Comparison of ENCODE assay signal across 9 cellular contexts in the genomic region with DNA sequence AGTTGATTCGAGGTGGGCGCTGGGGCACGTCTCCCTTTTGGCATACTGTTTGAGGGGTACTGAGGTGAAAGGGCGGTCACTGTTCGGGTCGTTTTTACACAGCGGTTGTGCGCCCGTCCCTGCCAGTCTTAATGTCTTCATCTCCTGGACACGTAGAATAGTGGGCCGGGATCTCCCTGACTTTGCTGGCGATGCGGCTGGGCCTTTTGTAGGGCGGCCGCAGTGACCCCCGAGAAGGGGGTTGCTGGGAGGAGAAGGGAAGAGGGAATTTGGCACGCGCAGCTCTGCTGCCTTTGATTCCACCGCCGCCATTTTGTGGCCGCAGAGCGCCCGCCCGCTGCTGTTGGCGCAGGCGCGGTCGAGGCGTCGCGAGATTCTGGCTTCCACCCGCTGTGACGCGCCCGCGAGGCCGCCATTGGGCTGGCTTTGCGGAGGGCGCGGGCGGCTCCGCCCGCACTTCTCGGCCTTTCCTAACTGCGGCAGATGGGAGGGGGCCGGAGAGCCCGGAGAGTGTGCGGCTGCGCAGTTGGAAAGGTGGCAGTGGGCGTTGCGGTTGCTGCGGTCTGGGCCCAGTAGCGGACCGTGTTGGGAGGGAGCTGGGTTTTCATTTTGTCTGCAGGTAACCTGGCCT. TPM values are rescaled to one million over a fixed set of nuclear protein-coding genes. Genes with fewer than 3 reads are reported as not detected.
DNase-seq lines count a peak whose midpoint lies in the region; ATAC-seq and TF ChIP-seq lines count a peak whose summit lies in the region.
"Had no signal": no experiment of that assay in that cellular context is flagged by ENCODE, and none has a peak within 500 bp of the region (broad histone marks: within the 10 kb centered on the region; RNA-seq: fewer than 3 reads in every experiment).

No MANE protein-coding gene starts in this region.

- WGBS in right lobe of liver (ENCODE audit: insufficient coverage, low coverage, low lambda C conversion rate, missing lambda C conversion rate) = 0% methylated on average over 10 of the region's 54 CpGs

- ATAC-seq in GM19397 (IDR thresholded peaks at IDR 0.05; ENCODE audit: unreplicated experiment) (peak; percentile 82), HG03558 (IDR thresholded peaks at IDR 0.05; ENCODE audit: extremely low read depth, unreplicated experiment) (peak; percentile 37), right lobe of liver (peak; percentile 82 to 86 (median 84))

- peak overlapping the region; percentile 95 to 100 (median 99) for H3K27ac ChIP-seq in BLaER1 treated with 17β-estradiol and CSF1 and Interleukin-3, amounts not matched to agents 10 nM and 100 nM
- H3K27ac ChIP-seq in right lobe of liver = peak overlapping the region; percentile 96 to 100 (median 100)

- no peaks in the 10 kb centered on the region for H3K27me3 ChIP-seq in BLaER1 treated with 17β-estradiol and CSF1 and Interleukin-3, amounts not matched to agents 10 nM and 100 nM
- H3K27me3 ChIP-seq in right lobe of liver = no peaks in the 10 kb centered on the region

- intact Hi-C loops in right lobe of liver (cut with DNase I) = no loop called here

- H3K4me3 ChIP-seq in BLaER1 treated with 17β-estradiol and CSF1 and Interleukin-3, amounts not matched to agents 10 nM and 100 nM = peak overlapping the region; percentile 85 to 100 (median 92)
- H3K4me3 ChIP-seq in right lobe of liver = peak overlapping the region; percentile 75 to 87 (median 78)

- peak overlapping the region; percentile 81 to 95 (median 89) for H3K4me2 ChIP-seq in BLaER1 treated with 17β-estradiol and CSF1 and Interleukin-3, amounts not matched to agents 10 nM and 100 nM

- no peak for TF ChIP-seq POLR2A in right lobe of liver (IDR thresholded peaks at IDR 0.05)

- H3K36me3 ChIP-seq in BLaER1 treated with 17β-estradiol and CSF1 and Interleukin-3, amounts not matched to agents 10 nM and 100 nM = peaks cover 46 to 49% (median 48%) of the 10 kb centered on the region in 11 experiments
- H3K36me3 ChIP-seq in right lobe of liver = peaks cover 16 to 47% (median 33%) of the 10 kb centered on the region in 4 donors

- H3K9me3 ChIP-seq in BLaER1 treated with 17β-estradiol and CSF1 and Interleukin-3, amounts not matched to agents 10 nM and 100 nM (replicated peaks in 1 of 11) = peaks cover 0 to 35% (median 7%) of the 10 kb centered on the region in 11 experiments; a peak in 11 of 22 replicates
- no peaks in the 10 kb centered on the region for H3K9me3 ChIP-seq in right lobe of liver

- peak; percentile 96 for DNase-seq in NCI-H748 (lab: John Stamatoyannopoulos, UW; ENCODE audit: unreplicated experiment)
- peak; percentile 94 for DNase-seq in activated CD4-positive, alpha-beta T cell treated with anti-CD3 and anti-CD28 coated beads, Interleukin-2, amount 50 U/mL, for 48 hours
- peak; percentile 86 to 94 for DNase-seq in dermis microvascular lymphatic vessel endothelial cell (ENCODE audit: low read depth in 2 of 2)
- peak; percentile 91 to 93 (median 92) for DNase-seq in right lobe of liver
- peak; percentile 92 for DNase-seq in stimulated activated CD4-positive, alpha-beta T cell treated with anti-CD3 and anti-CD28 coated beads, Interleukin-4, amount 100 ng/mL, for 1 hour

- H3K4me1 ChIP-seq in BLaER1 treated with 17β-estradiol and CSF1 and Interleukin-3, amounts not matched to agents 10 nM and 100 nM = peaks cover 26 to 62% (median 39%) of the 10 kb centered on the region in 10 experiments
- peaks cover 0 to 54% (median 20%) of the 10 kb centered on the region in 4 donors for H3K4me1 ChIP-seq in right lobe of liver

- TF ChIP-seq CTCF in right lobe of liver (IDR thresholded peaks at IDR 0.05) = no peak

- peaks cover 41 to 50% (median 49%) of the 10 kb centered on the region in 11 experiments for H4K20me1 ChIP-seq in BLaER1 treated with 17β-estradiol and CSF1 and Interleukin-3, amounts not matched to agents 10 nM and 100 nM

- peak overlapping the region; percentile 93 to 100 (median 99) for H3K9ac ChIP-seq in BLaER1 treated with 17β-estradiol and CSF1 and Interleukin-3, amounts not matched to agents 10 nM and 100 nM

RNA-seq across cellular contexts. Expression of gene SRSF5, which starts 0.5 kb away (rescaled TPM):
- total RNA-seq in dermis microvascular lymphatic vessel endothelial cell (72.5 and 85.7 TPM in 2 replicates), right lobe of liver (100 to 1,000 TPM in 4 of 6 experiments, 10 to 100 TPM in 2; 82.3 to 204 (median 126) TPM)

RNA-seq across cellular contexts. Expression of gene SLC10A1, which starts 29.6 kb away (rescaled TPM):
- total RNA-seq in dermis microvascular lymphatic vessel endothelial cell (not detected in 2 replicates), right lobe of liver (100 to 1,000 TPM in 3 of 6 experiments, 10 to 100 TPM in 3; 61.5 to 260 (median 105) TPM)
- total RNA-seq: T-helper 2 cell treated with Interferon-gamma antibody and Interleukin-4, amounts not matched to agents 100 ng/mL and 5 ng/mL, for 36 hours had no signal

Comparison
In these comparisons a context has a peak if more than half of its experiments do, and no peak if none do; other contexts are left out.
1. Peak in every context shown above with its lines: DNase-seq, ATAC-seq, H3K4me3 ChIP-seq and H3K27ac ChIP-seq.
2. RNA of gene SLC10A1, which starts 29.6 kb away (total RNA-seq): 61.5 to 260 TPM in right lobe of liver; not detected in dermis microvascular lymphatic vessel endothelial cell; every median in the first group is over 10 times any median in the second.